Comparison of ENCODE assay signal across 25 cellular contexts in genomic region chr9:106708147-106708838, GRCh38.
DNase-seq lines count a peak whose midpoint lies in the region; ATAC-seq and TF ChIP-seq lines count a peak whose summit lies in the region.
"Had no signal": no experiment of that assay in that cellular context is flagged by ENCODE, and none has a peak within 500 bp of the region (broad histone marks: within the 10 kb centered on the region; RNA-seq: fewer than 3 reads in every experiment).

No MANE protein-coding gene starts in this region.

- 0 out of 2 replicates have a peak, but pooled peaks cover 2% of the 10 kb centered on the region for H3K9me3 ChIP-seq in IMR-90 (ENCODE audit: control insufficient read depth, insufficient read depth, low read length)
- no peaks in the 10 kb centered on the region for H3K9me3 ChIP-seq in right atrium auricular region
- H3K9me3 ChIP-seq in psoas muscle = no peaks in the 10 kb centered on the region
- H3K9me3 ChIP-seq in body of pancreas = no peaks in the 10 kb centered on the region
- peaks cover 0 to 4% (median 0%) of the 10 kb centered on the region in 4 donors for H3K9me3 ChIP-seq in tibial nerve
- H3K9me3 ChIP-seq: BLaER1, Caco-2 had no signal

- in situ Hi-C loops in IMR-90 (cut with MboI; ENCODE audit: low sequenced_read_pairs) = no loop called here
- in situ Hi-C loops in GM13976 (cut with MboI; ENCODE audit: low sequenced_read_pairs, unreplicated experiment) = no loop called here

- TF ChIP-seq RAD21 in IMR-90 (IDR thresholded peaks at IDR 0.05; ENCODE audit: low read length) = no peak

- H3K4me2 ChIP-seq in IMR-90 (ENCODE audit: low read depth, low read length) = no peak overlapping the region
- H3K4me2 ChIP-seq: BLaER1, hepatocyte had no signal

- H4K5ac ChIP-seq in IMR-90 (ENCODE audit: low read depth, low read length) = no peak overlapping the region

- H4K91ac ChIP-seq in IMR-90 (ENCODE audit: insufficient read depth, low read depth, low read length) = no peak overlapping the region

- no peak overlapping the region for H3K23ac ChIP-seq in IMR-90 (ENCODE audit: low read depth, low read length)

- no peaks in the 10 kb centered on the region for H3K9me1 ChIP-seq in IMR-90 (ENCODE audit: insufficient read depth, low read length)

- ATAC-seq in IMR-90 (ENCODE audit: low read depth) (no peak), psoas muscle (peak; percentile 51 to 80 (median 68)), body of pancreas (no peak), GM19328 (IDR thresholded peaks at IDR 0.05; ENCODE audit: unreplicated experiment) (no peak)
- ATAC-seq: activated naive CD4-positive, alpha-beta T cell treated with anti-CD3 and anti-CD28 coated beads, Interleukin-2, amount 50 U/mL, for 72 hours; activated T-helper 17 cell treated with anti-CD3 and anti-CD28 coated beads, Interleukin-2, amount 50 U/mL, for 72 hours; effector memory CD8-positive, alpha-beta T cell; Panc1; stimulated activated effector memory CD8-positive, alpha-beta T cell treated with anti-CD3 and anti-CD28 coated beads, Interleukin-12 subunit alpha, Interleukin-12 subunit beta, amount 100 ng/mL, for 72 hours; T-helper 17 cell had no signal

- no peak overlapping the region for H2BK120ac ChIP-seq in IMR-90 (ENCODE audit: low read depth, low read length)

- no peak for TF ChIP-seq CTCF in IMR-90 (conservative IDR thresholded peaks at IDR 0.05; ENCODE audit: low read depth, low read length)
- no peak for TF ChIP-seq CTCF in choroid plexus epithelial cell (conservative IDR thresholded peaks at IDR 0.05; ENCODE audit: low read depth, low read length)
- no peak for TF ChIP-seq CTCF in right atrium auricular region (IDR thresholded peaks at IDR 0.05)
- no peak for TF ChIP-seq CTCF in psoas muscle (IDR thresholded peaks at IDR 0.05)
- no peak for TF ChIP-seq CTCF in body of pancreas (IDR thresholded peaks at IDR 0.05)
- no peak for TF ChIP-seq CTCF in tibial nerve (IDR thresholded peaks at IDR 0.05)
- TF ChIP-seq CTCF in GM13976 (IDR thresholded peaks at IDR 0.05; ENCODE audit: borderline replicate concordance, control extremely low read depth, extremely low read depth, insufficient read depth, missing control alignments) = no peak

- no peak overlapping the region for H3K9ac ChIP-seq in IMR-90 (ENCODE audit: low read depth, low read length)
- H3K9ac ChIP-seq: BLaER1 had no signal

- H2AK9ac ChIP-seq in IMR-90 (replicated peaks; ENCODE audit: low read depth, low read length, poor library complexity) = no peak overlapping the region

- WGBS in IMR-90 (ENCODE audit: extremely low coverage in 2 of 2, insufficient read length in 1 of 2), 2 experiments = no CpG with 5 or more reads among the region's 5 CpGs
- 23 to 30% (median 24%) methylated on average over 5 of the region's 5 CpGs for WGBS in psoas muscle, 3 donors
- 44 to 54% methylated on average over 5 of the region's 5 CpGs for WGBS in body of pancreas, 2 donors
- 46 to 56% methylated on average over 5 of the region's 5 CpGs for WGBS in tibial nerve, 2 donors

- H2AK5ac ChIP-seq in IMR-90 (ENCODE audit: low read depth, low read length) = no peak overlapping the region

- POLR2A ChIA-PET in IMR-90 (lab: Charles Lee; ENCODE audit: unreplicated experiment) = no interaction called here

- CTCF ChIA-PET in IMR-90 (lab: Yijun Ruan, JAX) = interaction anchor here (0.8 to 0.9 kb wide), 2 partner anchors 16 to 42 kb away, joined by 3 to 4 read pairs; no protein-coding TSS in a partner anchor

- H3K14ac ChIP-seq in IMR-90 (replicated peaks; ENCODE audit: low read depth, low read length) = no peak overlapping the region

- no peak overlapping the region for H2BK20ac ChIP-seq in IMR-90 (ENCODE audit: low read depth, low read length)

- H3K4me3 ChIP-seq in IMR-90 (ENCODE audit: insufficient read depth, low read depth, low read length) = no peak overlapping the region
- H3K4me3 ChIP-seq in choroid plexus epithelial cell (ENCODE audit: low read depth, low read length) = no peak overlapping the region
- H3K4me3 ChIP-seq in right atrium auricular region = no peak overlapping the region
- peak overlapping the region; percentile 36 for H3K4me3 ChIP-seq in psoas muscle
- H3K4me3 ChIP-seq in body of pancreas = no peak overlapping the region
- H3K4me3 ChIP-seq in tibial nerve = no peak overlapping the region
- H3K4me3 ChIP-seq: BLaER1, hepatocyte, lung had no signal

- H3K36me3 ChIP-seq in IMR-90 (ENCODE audit: control insufficient read depth, insufficient read depth, low read length) = no peaks in the 10 kb centered on the region
- H3K36me3 ChIP-seq in right atrium auricular region = no peaks in the 10 kb centered on the region
- no peaks in the 10 kb centered on the region for H3K36me3 ChIP-seq in psoas muscle (ENCODE audit: insufficient read depth in 1 of 2, low read depth in 1 of 2)
- H3K36me3 ChIP-seq in body of pancreas (replicated peaks in 1 of 2; ENCODE audit: insufficient read depth in 1 of 2, low read depth in 2 of 2) = no peaks in the 10 kb centered on the region
- H3K36me3 ChIP-seq in tibial nerve = no peaks in the 10 kb centered on the region
- H3K36me3 ChIP-seq: BLaER1 had no signal

- TF ChIP-seq POLR2A in IMR-90 (IDR thresholded peaks at IDR 0.05; ENCODE audit: low read depth, low read length) (no peak), body of pancreas (IDR thresholded peaks at IDR 0.05) (no peak), tibial nerve (IDR thresholded peaks at IDR 0.05) (no peak)

- intact Hi-C loops in IMR-90 (cut with micrococcal nuclease) (no loop called here), psoas muscle (cut with DNase I) (loop anchor here (5.0 to 10.0 kb wide), 3 partner anchors 44 to 157 kb away; partner anchors contain the start of gene ZNF462 (in 2 of the 2)), body of pancreas (cut with DNase I) (no loop called here)

- H2BK5ac ChIP-seq in IMR-90 (ENCODE audit: low read depth, low read length, poor library complexity, severe bottlenecking) = no peak overlapping the region

- no peaks in the 10 kb centered on the region for H4K20me1 ChIP-seq in IMR-90 (ENCODE audit: insufficient read depth, low read length)
- H4K20me1 ChIP-seq: BLaER1 had no signal

- no peaks in the 10 kb centered on the region for H3K79me1 ChIP-seq in IMR-90 (ENCODE audit: low read depth in 1 of 2, low read length in 2 of 2)

- dilution Hi-C loops in IMR-90 (cut with HindIII; ENCODE audit: low sequenced_read_pairs, unreplicated experiment) = no loop called here

- TF ChIP-seq EP300 in tibial nerve (IDR thresholded peaks at IDR 0.05) = no peak

- H3K56ac ChIP-seq in IMR-90 (ENCODE audit: extremely low read depth, insufficient read depth, low read length) = no peak overlapping the region

- no peak overlapping the region for H3K4ac ChIP-seq in IMR-90 (ENCODE audit: low read depth, low read length)

- no peak overlapping the region for H2BK15ac ChIP-seq in IMR-90 (ENCODE audit: low read depth, low read length)

- H4K8ac ChIP-seq in IMR-90 (ENCODE audit: low read depth in 2 of 2, low read length in 2 of 2) = no peak overlapping the region

- no TSS peak for BruUV-seq in IMR-90 (replicated peaks; lab: Mats Ljungman, UMichigan)

- H2AFZ ChIP-seq in IMR-90 (replicated peaks; ENCODE audit: low read length, poor library complexity) = no peak overlapping the region
- H2AFZ ChIP-seq: hepatocyte had no signal

- H3K18ac ChIP-seq in IMR-90 (ENCODE audit: low read depth, low read length) = no peak overlapping the region

- H3K4me1 ChIP-seq in IMR-90 (ENCODE audit: control insufficient read depth, insufficient read depth, low read length) = peaks cover 5% of the 10 kb centered on the region
- H3K4me1 ChIP-seq in right atrium auricular region = peaks cover 0 to 19% of the 10 kb centered on the region in 2 donors
- H3K4me1 ChIP-seq in psoas muscle = peaks cover 14% of the 10 kb centered on the region
- H3K4me1 ChIP-seq in body of pancreas = no peaks in the 10 kb centered on the region
- peaks cover 0 to 10% (median 0%) of the 10 kb centered on the region in 4 donors for H3K4me1 ChIP-seq in tibial nerve
- H3K4me1 ChIP-seq: BLaER1, Caco-2 had no signal

- DNase-seq in IMR-90 (peak; percentile 3), choroid plexus epithelial cell (ENCODE audit: low read depth) (peak; percentile 62), right atrium auricular region (ENCODE audit: low spot score) (no peak), psoas muscle (no peak), body of pancreas (no peak), tibial nerve (ENCODE audit: low spot score in 2 of 2) (no peak), GM13976 (ENCODE audit: low spot score) (no peak)
- DNase-seq: ACHN; Caco-2; effector memory CD8-positive, alpha-beta T cell; NCI-H1105 treated with DMSO at 0.1 percent for 48 hours; NCI-H2081 treated with DMSO at 0.1 percent for 48 hours; NCI-H446; NK-92 treated with Interleukin-12 subunit alpha and Interleukin-12 subunit beta, amount 100 ng/mL, for 24 hours; stimulated activated CD4-positive, alpha-beta T cell treated with anti-CD3 and anti-CD28 coated beads, Interleukin-1b, Interleukin-23, amount 100 ng/mL, for 48 hours; T-helper 17 cell had no signal

- H3K27me3 ChIP-seq in IMR-90 (ENCODE audit: control insufficient read depth, insufficient read depth, low read length) = no peaks in the 10 kb centered on the region
- H3K27me3 ChIP-seq in right atrium auricular region = no peaks in the 10 kb centered on the region
- H3K27me3 ChIP-seq in psoas muscle (ENCODE audit: insufficient read depth in 3 of 3, low read length in 2 of 3) = no peaks in the 10 kb centered on the region
- H3K27me3 ChIP-seq in body of pancreas = no peaks in the 10 kb centered on the region
- no peaks in the 10 kb centered on the region for H3K27me3 ChIP-seq in tibial nerve
- H3K27me3 ChIP-seq: BLaER1, hepatocyte had no signal

- H3K27ac ChIP-seq in IMR-90 (ENCODE audit: insufficient read depth, low read length) = no peak overlapping the region
- peak overlapping the region; percentile 16 to 64 for H3K27ac ChIP-seq in right atrium auricular region
- H3K27ac ChIP-seq in psoas muscle = peak overlapping the region; percentile 82
- no peak overlapping the region for H3K27ac ChIP-seq in body of pancreas
- H3K27ac ChIP-seq in tibial nerve = no peak overlapping the region
- H3K27ac ChIP-seq: BLaER1, hepatocyte, HL-60 had no signal

TF ChIP-seq in IMR-90, 13 proteins besides CTCF, POLR2A, EP300 and RAD21 (continues in another document):
- TF ChIP-seq MAZ (IDR thresholded peaks at IDR 0.05; ENCODE audit: borderline replicate concordance, low read depth, low read length) (no peak), BHLHE40 (IDR thresholded peaks at IDR 0.05; ENCODE audit: low read depth, low read length) (no peak), NFE2L2 (IDR thresholded peaks at IDR 0.05; ENCODE audit: low read depth, low read length) (no peak), FOS (IDR thresholded peaks at IDR 0.05; ENCODE audit: low read depth, low read length) (no peak), RCOR1 (IDR thresholded peaks at IDR 0.05; ENCODE audit: insufficient replicate concordance, low read length) (no peak), SMC3 (IDR thresholded peaks at IDR 0.05; ENCODE audit: low read depth, low read length) (no peak), CHD1 (IDR thresholded peaks at IDR 0.05; ENCODE audit: low read depth, low read length) (no peak)

Comparison
In these comparisons a context has a peak if more than half of its experiments do, and no peak if none do; other contexts are left out.
1. ATAC-seq: peak in psoas muscle (4 of 4); none in IMR-90 (single experiment), body of pancreas (single experiment) and GM19328 (single experiment).
2. DNase-seq: peak in IMR-90 (single experiment) and choroid plexus epithelial cell (single experiment); none in right atrium auricular region (single experiment), psoas muscle (0 of 2), body of pancreas (0 of 4), tibial nerve (0 of 2) and GM13976 (single experiment).
3. H3K27ac ChIP-seq: peak in right atrium auricular region (2 of 2) and psoas muscle (single experiment); none in IMR-90 (single experiment), body of pancreas (0 of 4) and tibial nerve (0 of 4).
4. intact Hi-C loops: an anchor here in psoas muscle (5.0 to 10.0 kb wide); none called in IMR-90 and body of pancreas.